Comparison of ENCODE assay signal across 1 cellular context in the genomic region with DNA sequence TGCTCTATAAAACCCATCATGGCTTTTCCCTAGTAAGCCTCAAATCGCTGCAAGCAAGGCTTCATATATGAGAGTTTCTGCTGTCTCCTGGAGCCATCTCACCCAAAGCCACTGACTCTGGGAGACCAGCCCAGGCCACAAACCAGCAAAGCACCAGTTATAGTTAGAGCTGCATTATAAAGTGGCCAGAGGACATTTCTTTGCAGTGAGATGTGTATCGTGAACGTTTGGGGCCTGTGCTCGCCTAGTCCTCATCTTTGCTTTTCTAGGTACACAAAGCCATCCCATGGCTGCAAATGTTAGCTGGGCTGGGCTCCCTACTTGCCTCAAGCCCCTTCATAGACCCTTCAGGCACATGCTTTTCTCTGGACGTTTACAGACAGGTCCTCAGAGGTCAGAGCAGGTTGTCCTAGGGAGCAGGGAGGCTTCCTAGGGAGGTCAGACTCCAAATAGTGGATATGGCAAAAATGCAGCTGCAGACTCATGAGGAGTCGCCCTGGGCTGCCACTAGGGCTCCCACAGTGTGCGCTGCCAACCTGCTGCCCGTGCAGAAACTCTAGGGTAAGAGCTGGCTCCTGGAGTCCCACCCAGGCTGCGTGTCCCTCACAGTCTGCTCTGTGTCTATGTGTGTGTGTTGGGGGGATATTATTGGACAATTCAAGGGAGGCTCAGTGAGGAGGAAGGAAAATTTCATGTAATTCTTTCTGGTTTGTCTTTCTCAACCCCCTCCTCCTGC.
TF ChIP-seq lines count a peak whose summit lies in the region.

No MANE protein-coding gene starts in this region.

TF ChIP-seq in GM12878, 131 proteins besides CTCF, POLR2A, EP300 and RAD21 (continued from another document):
- no peak for TF ChIP-seq TBL1XR1 (IDR thresholded peaks at IDR 0.05; ENCODE audit: low read depth, low read length)
- TF ChIP-seq, protein P1, sequence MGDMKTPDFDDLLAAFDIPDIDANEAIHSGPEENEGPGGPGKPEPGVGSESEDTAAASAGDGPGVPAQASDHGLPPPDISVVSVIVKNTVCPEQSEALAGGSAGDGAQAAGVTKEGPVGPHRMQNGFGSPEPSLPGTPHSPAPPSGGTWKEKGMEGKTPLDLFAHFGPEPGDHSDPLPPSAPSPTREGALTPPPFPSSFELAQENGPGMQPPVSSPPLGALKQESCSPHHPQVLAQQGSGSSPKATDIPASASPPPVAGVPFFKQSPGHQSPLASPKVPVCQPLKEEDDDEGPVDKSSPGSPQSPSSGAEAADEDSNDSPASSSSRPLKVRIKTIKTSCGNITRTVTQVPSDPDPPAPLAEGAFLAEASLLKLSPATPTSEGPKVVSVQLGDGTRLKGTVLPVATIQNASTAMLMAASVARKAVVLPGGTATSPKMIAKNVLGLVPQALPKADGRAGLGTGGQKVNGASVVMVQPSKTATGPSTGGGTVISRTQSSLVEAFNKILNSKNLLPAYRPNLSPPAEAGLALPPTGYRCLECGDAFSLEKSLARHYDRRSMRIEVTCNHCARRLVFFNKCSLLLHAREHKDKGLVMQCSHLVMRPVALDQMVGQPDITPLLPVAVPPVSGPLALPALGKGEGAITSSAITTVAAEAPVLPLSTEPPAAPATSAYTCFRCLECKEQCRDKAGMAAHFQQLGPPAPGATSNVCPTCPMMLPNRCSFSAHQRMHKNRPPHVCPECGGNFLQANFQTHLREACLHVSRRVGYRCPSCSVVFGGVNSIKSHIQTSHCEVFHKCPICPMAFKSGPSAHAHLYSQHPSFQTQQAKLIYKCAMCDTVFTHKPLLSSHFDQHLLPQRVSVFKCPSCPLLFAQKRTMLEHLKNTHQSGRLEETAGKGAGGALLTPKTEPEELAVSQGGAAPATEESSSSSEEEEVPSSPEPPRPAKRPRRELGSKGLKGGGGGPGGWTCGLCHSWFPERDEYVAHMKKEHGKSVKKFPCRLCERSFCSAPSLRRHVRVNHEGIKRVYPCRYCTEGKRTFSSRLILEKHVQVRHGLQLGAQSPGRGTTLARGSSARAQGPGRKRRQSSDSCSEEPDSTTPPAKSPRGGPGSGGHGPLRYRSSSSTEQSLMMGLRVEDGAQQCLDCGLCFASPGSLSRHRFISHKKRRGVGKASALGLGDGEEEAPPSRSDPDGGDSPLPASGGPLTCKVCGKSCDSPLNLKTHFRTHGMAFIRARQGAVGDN (IDR thresholded peaks at IDR 0.05): no peak
TF ChIP-seq in GM12878: peak in this region for 0.
